8 cellular contexts compared by ENCODE assay signal in the genomic region with DNA sequence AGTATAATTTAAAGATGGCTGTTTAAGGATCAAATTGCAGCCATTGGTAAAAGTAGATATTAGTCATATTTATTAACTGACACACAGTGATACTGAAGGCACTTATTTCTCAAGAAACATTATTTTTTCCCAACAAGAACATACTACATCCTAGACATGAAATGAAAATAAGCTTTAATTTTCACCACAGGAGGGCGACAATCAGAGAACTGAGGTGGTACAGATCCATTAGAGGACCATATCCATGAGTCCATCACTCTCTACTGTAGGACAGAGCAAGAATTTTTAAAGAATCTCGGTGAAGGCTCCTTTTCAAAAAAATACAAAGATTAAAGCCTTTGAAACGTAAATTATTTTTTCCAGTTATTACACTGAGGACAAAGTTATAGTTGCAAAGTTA.
DNase-seq lines count a peak whose midpoint lies in the region; ATAC-seq and TF ChIP-seq lines count a peak whose summit lies in the region.
"Not testable (repeated sequence)": the region's sequence is repeated elsewhere in the genome, so short reads cannot be mapped to it uniquely, and the experiment has no call there.

No MANE protein-coding gene starts in this region.

- not testable (repeated sequence) for H3K36me3 ChIP-seq in DND-41 (ENCODE audit: insufficient read depth, low read length); Loucy (ENCODE audit: insufficient read depth, low read length); OCI-LY3 (replicated peaks; ENCODE audit: low read depth, low read length); right lobe of liver

- peak; percentile 86 for TF ChIP-seq CTCF in 22Rv1 (IDR thresholded peaks at IDR 0.05)
- TF ChIP-seq CTCF in DND-41 (IDR thresholded peaks at IDR 0.05; ENCODE audit: borderline replicate concordance, extremely low read depth, low read length, poor library complexity, severe bottlenecking) = peak; percentile 25
- peak; percentile 21; the same call in 1 of the 2 replicates for TF ChIP-seq CTCF in Loucy (conservative IDR thresholded peaks at IDR 0.05; ENCODE audit: low read length)
- TF ChIP-seq CTCF in OCI-LY3 (IDR thresholded peaks at IDR 0.05; ENCODE audit: low read depth, low read length) = peak; percentile 28; the same call in 1 of the 2 replicates
- peak; percentile 12 to 33 (median 28) for TF ChIP-seq CTCF in right lobe of liver (IDR thresholded peaks at IDR 0.05)

- not testable (repeated sequence) for H3K4me3 ChIP-seq in DND-41 (ENCODE audit: low read depth in 1 of 2, low read length in 2 of 2); Loucy (ENCODE audit: low read length, poor library complexity, severe bottlenecking); OCI-LY3 (ENCODE audit: low read length); right lobe of liver

- not testable (repeated sequence) for ATAC-seq in DND-41 (ENCODE audit: insufficient read depth, low read depth); right lobe of liver

- not testable (repeated sequence) for H2AFZ ChIP-seq in DND-41 (ENCODE audit: low read depth, low read length); Loucy (ENCODE audit: low read length); OCI-LY3 (ENCODE audit: low read depth, low read length)

- 13% methylated on average over 3 of the region's 3 CpGs for WGBS in right lobe of liver (ENCODE audit: insufficient coverage, low coverage, low lambda C conversion rate, missing lambda C conversion rate)

- not testable (repeated sequence) for H3F3A ChIP-seq in Loucy (ENCODE audit: low read depth)

- not testable (repeated sequence) for DNase-seq in DND-41, right lobe of liver
- DNase-seq in HT-29 (ENCODE audit: low spot score) (peak; percentile 40), RKO (ENCODE audit: low spot score) (peak; percentile 24), SW480 (ENCODE audit: low spot score) (peak; percentile 9)

- H3K27ac ChIP-seq in 22Rv1; DND-41 (ENCODE audit: low read length); OCI-LY3 (ENCODE audit: low read length); right lobe of liver: not testable (repeated sequence)

- not testable (repeated sequence) for H4K20me1 ChIP-seq in DND-41 (ENCODE audit: insufficient read depth, low read length); Loucy (ENCODE audit: insufficient read depth, low read length, poor library complexity, severe bottlenecking); OCI-LY3 (ENCODE audit: insufficient read depth, low read length)

- H3K9me2 ChIP-seq in Loucy (replicated peaks; ENCODE audit: low read depth, low read length) = not testable (repeated sequence)

- H3K79me2 ChIP-seq in DND-41 (ENCODE audit: insufficient read depth, low read length); Loucy (ENCODE audit: insufficient read depth, low read length); OCI-LY3 (ENCODE audit: low read length): not testable (repeated sequence)

- intact Hi-C loops in right lobe of liver (cut with DNase I) = not testable (repeated sequence)

- H3K9me3 ChIP-seq in DND-41 (ENCODE audit: insufficient read depth, low read length, severe bottlenecking); Loucy (ENCODE audit: insufficient read depth, low read depth, low read length); OCI-LY3 (ENCODE audit: insufficient read depth, low read length); right lobe of liver: not testable (repeated sequence)

- H3K27me3 ChIP-seq in DND-41 (ENCODE audit: insufficient read depth, low read length, poor library complexity); Loucy (ENCODE audit: insufficient read depth, low read length, poor library complexity, severe bottlenecking); OCI-LY3 (ENCODE audit: low read depth, low read length); right lobe of liver: not testable (repeated sequence)

- H3K4me2 ChIP-seq in DND-41 (ENCODE audit: insufficient read depth, low read length); Loucy (ENCODE audit: low read depth, low read length, poor library complexity, severe bottlenecking); OCI-LY3 (ENCODE audit: low read length): not testable (repeated sequence)

- not testable (repeated sequence) for H3K4me1 ChIP-seq in DND-41 (ENCODE audit: insufficient read depth, low read length); Loucy (ENCODE audit: insufficient read depth, low read length, poor library complexity, severe bottlenecking); OCI-LY3 (ENCODE audit: low read length); right lobe of liver

- H3K9ac ChIP-seq in DND-41 (ENCODE audit: low read depth, low read length); Loucy (ENCODE audit: low read depth, low read length, poor library complexity, severe bottlenecking); OCI-LY3 (ENCODE audit: low read length): not testable (repeated sequence)

- not testable (repeated sequence) for TF ChIP-seq POLR2A in right lobe of liver (IDR thresholded peaks at IDR 0.05)

Comparison
In these comparisons a context has a peak if more than half of its experiments do, and no peak if none do; other contexts are left out.
1. CTCF ChIP-seq: peak in every context shown above with its lines; median percentile 86 in 22Rv1; 28 in OCI-LY3; 28 in right lobe of liver; 25 in DND-41; 21 in Loucy.